Comparison of ENCODE assay signal across 9 cellular contexts in genomic region chr10:86411281-86411841, GRCh38. TPM values are rescaled to one million over a fixed set of nuclear protein-coding genes. Genes with fewer than 3 reads are reported as not detected.
DNase-seq lines count a peak whose midpoint lies in the region; ATAC-seq, FAIRE-seq and TF ChIP-seq lines count a peak whose summit lies in the region.
"Had no signal": no experiment of that assay in that cellular context is flagged by ENCODE, and none has a peak within 500 bp of the region (broad histone marks: within the 10 kb centered on the region; RNA-seq: fewer than 3 reads in every experiment).

No MANE protein-coding gene starts in this region.

- H3K27me3 ChIP-seq in DND-41 (ENCODE audit: insufficient read depth, low read length, poor library complexity) = no peaks in the 10 kb centered on the region
- H3K27me3 ChIP-seq in lower lobe of right lung (ENCODE audit: low read depth) = no peaks in the 10 kb centered on the region

- TF ChIP-seq CTCF in DND-41 (IDR thresholded peaks at IDR 0.05; ENCODE audit: borderline replicate concordance, extremely low read depth, low read length, poor library complexity, severe bottlenecking) (no peak), lower lobe of right lung (IDR thresholded peaks at IDR 0.05) (no peak)

- H3K36me3 ChIP-seq in DND-41 (ENCODE audit: insufficient read depth, low read length) = no peaks in the 10 kb centered on the region
- H3K36me3 ChIP-seq in lower lobe of right lung = no peaks in the 10 kb centered on the region

- H4K20me1 ChIP-seq in DND-41 (ENCODE audit: insufficient read depth, low read length) = no peaks in the 10 kb centered on the region

- DNase-seq in DND-41 (peak; percentile 75), KG1 (lab: John Stamatoyannopoulos, UW) (peak; percentile 53), amniotic stem cell (lab: John Stamatoyannopoulos, UW) (peak; percentile 72), lower lobe of right lung (no peak), SHP77 treated with DMSO at 0.1 percent for 48 hours (lab: John Stamatoyannopoulos, UW) (no peak), urothelium cell line (ENCODE audit: low spot score) (no peak)
- no peak for DNase-seq in activated effector memory CD4-positive, alpha-beta T cell treated with Interleukin-2 at 50 U/mL for 16 hours

- H3K27ac ChIP-seq in DND-41 (ENCODE audit: low read length) = peak overlapping the region; percentile 95
- peak overlapping the region; percentile 27 for H3K27ac ChIP-seq in lower lobe of right lung

- no peak for FAIRE-seq in urothelium cell line (lab: Jason Lieb, UNC)

- H2AFZ ChIP-seq in DND-41 (ENCODE audit: low read depth, low read length) = peak overlapping the region; percentile 62

- peak overlapping the region; percentile 47 for H3K9ac ChIP-seq in DND-41 (ENCODE audit: low read depth, low read length)

- no peaks in the 10 kb centered on the region for H3K9me3 ChIP-seq in DND-41 (ENCODE audit: insufficient read depth, low read length, severe bottlenecking)
- no peaks in the 10 kb centered on the region for H3K9me3 ChIP-seq in lower lobe of right lung

- peak overlapping the region in 1 of 2 experiments; percentile 43; a peak in 2 of 4 replicates for H3K4me3 ChIP-seq in DND-41 (ENCODE audit: low read depth in 1 of 2, low read length in 2 of 2)
- H3K4me3 ChIP-seq in lower lobe of right lung = no peak overlapping the region

- H3K4me2 ChIP-seq in DND-41 (ENCODE audit: insufficient read depth, low read length) = peak overlapping the region; percentile 60

- peak; percentile 83 for ATAC-seq in DND-41 (ENCODE audit: insufficient read depth, low read depth)
- peak; percentile 52 for ATAC-seq in GM21367 (IDR thresholded peaks at IDR 0.05; ENCODE audit: unreplicated experiment)
- ATAC-seq in lower lobe of right lung = peak; percentile 57 to 66

- H3K79me2 ChIP-seq in DND-41 (ENCODE audit: insufficient read depth, low read length) = no peaks in the 10 kb centered on the region

- H3K4me1 ChIP-seq in DND-41 (ENCODE audit: insufficient read depth, low read length) (peaks cover 49% of the 10 kb centered on the region), lower lobe of right lung (peaks cover 26% of the 10 kb centered on the region)

- intact Hi-C loops in lower lobe of right lung (cut with DNase I) = no loop called here

RNA-seq across cellular contexts. Expression of gene GRID1, which starts 44.8 kb away (rescaled TPM):
- 2.5 TPM for total RNA-seq in lower lobe of right lung
- total RNA-seq: mononuclear cell had no signal

Comparison
In these comparisons a context has a peak if more than half of its experiments do, and no peak if none do; other contexts are left out.
1. DNase-seq: peak in DND-41 (single experiment), KG1 (single experiment) and amniotic stem cell (single experiment); none in lower lobe of right lung (single experiment), SHP77 treated with DMSO at 0.1 percent for 48 hours (single experiment), activated effector memory CD4-positive, alpha-beta T cell treated with Interleukin-2 at 50 U/mL for 16 hours (single experiment) and urothelium cell line (single experiment).
2. Peak in every context shown above with its lines, with median percentiles within 50 percentile points of each other: ATAC-seq.